ENCODE assay signal across 28 cellular contexts in the genomic region with DNA sequence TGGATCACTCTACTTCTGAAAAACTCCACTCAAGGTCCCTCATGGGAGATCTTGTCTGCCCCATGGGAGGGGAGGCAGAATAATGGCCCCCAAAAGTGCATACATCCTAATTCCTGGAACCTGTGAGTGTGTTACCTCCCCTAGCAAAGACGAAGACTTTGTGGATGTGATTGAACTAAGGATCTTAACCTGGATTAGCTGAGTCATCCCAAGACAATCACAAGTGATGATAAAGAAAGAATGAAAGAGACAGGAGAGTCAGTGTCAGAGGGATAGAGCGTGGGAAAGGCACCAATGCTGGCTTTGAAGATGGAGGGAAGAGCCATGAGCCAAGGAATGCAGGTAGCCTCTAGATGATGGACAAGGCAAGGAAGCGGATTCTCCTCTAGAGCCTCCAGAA.
"Had no signal": no experiment of that assay in that cellular context is flagged by ENCODE, and none has a peak within 500 bp of the region (broad histone marks: within the 10 kb centered on the region; RNA-seq: fewer than 3 reads in every experiment).

No MANE protein-coding gene starts in this region.

- H3K36me3 Mint-ChIP-seq: immature natural killer cell; natural killer cell; stimulated activated memory B cell treated with anti-CD40 and anti-IgM and Interleukin-4, amounts not matched to agents 10 μg/mL and 1 μg/mL and 100 μg/mL, for 72 hours had no signal

- H3K4me3 Mint-ChIP-seq: dendritic cell treated with granulocyte-macrophage colony-stimulating factor and Interleukin-4, amounts not matched to agents 40 ng/mL and 50 ng/mL, for 4 days; immature natural killer cell; natural killer cell; stimulated activated memory B cell treated with anti-CD40 and anti-IgM and Interleukin-4, amounts not matched to agents 10 μg/mL and 1 μg/mL and 100 μg/mL, for 72 hours had no signal

- H3K27ac ChIP-seq: esophagus squamous epithelium, lower lobe of right lung, ovary, psoas muscle, skin epidermis, spleen, testis, tibial artery, upper lobe of left lung had no signal

- H3K9me3 ChIP-seq: lower lobe of right lung, ovary, psoas muscle, spleen, testis, tibial artery, upper lobe of left lung had no signal

- H3K9me3 Mint-ChIP-seq: natural killer cell had no signal

- DNase-seq: effector CD8-positive, alpha-beta T cell; erythroblast; esophagus squamous epithelium; hypothalamus; immature natural killer cell; islet precursor cell; left ventricle myocardium superior; lower lobe of right lung; natural killer cell; occipital lobe; ovary; posterior cingulate gyrus; psoas muscle; right cardiac atrium; spleen; stimulated activated CD4-positive, alpha-beta T cell treated with anti-CD3 and anti-CD28 coated beads, Interleukin-4, amount 100 ng/mL, for 4 hours; stimulated activated naive CD8-positive, alpha-beta T cell treated with anti-CD3 and anti-CD28 coated beads, Interleukin-15, Interleukin-2, amounts not matched to agents 100 U/mL and 50 U/mL, for 24 hours; substantia nigra; testis; tibial artery; upper lobe of left lung had no signal

- H3K36me3 ChIP-seq: esophagus squamous epithelium, lower lobe of right lung, ovary, spleen, tibial artery, upper lobe of left lung had no signal

- H3K27ac Mint-ChIP-seq: dendritic cell treated with granulocyte-macrophage colony-stimulating factor and Interleukin-4, amounts not matched to agents 40 ng/mL and 50 ng/mL, for 4 days; immature natural killer cell; natural killer cell; stimulated activated memory B cell treated with anti-CD40 and anti-IgM and Interleukin-4, amounts not matched to agents 10 μg/mL and 1 μg/mL and 100 μg/mL, for 72 hours had no signal

- ATAC-seq: left ventricle myocardium superior; lower lobe of right lung; natural killer cell; psoas muscle; right cardiac atrium; stimulated activated memory B cell treated with anti-CD40 and anti-IgM and Interleukin-4, amounts not matched to agents 10 μg/mL and 1 μg/mL and 100 μg/mL, for 72 hours; stimulated activated naive CD8-positive, alpha-beta T cell treated with anti-CD3 and anti-CD28 coated beads, Interleukin-15, Interleukin-2, amounts not matched to agents 100 U/mL and 50 U/mL, for 24 hours had no signal

- H3K4me3 ChIP-seq: esophagus squamous epithelium, lower lobe of right lung, ovary, psoas muscle, skin epidermis, spleen, testis, tibial artery, upper lobe of left lung had no signal

- H3K27me3 Mint-ChIP-seq: dendritic cell treated with granulocyte-macrophage colony-stimulating factor and Interleukin-4, amounts not matched to agents 40 ng/mL and 50 ng/mL, for 4 days; stimulated activated memory B cell treated with anti-CD40 and anti-IgM and Interleukin-4, amounts not matched to agents 10 μg/mL and 1 μg/mL and 100 μg/mL, for 72 hours had no signal

- H3K4me1 Mint-ChIP-seq: immature natural killer cell; natural killer cell; stimulated activated memory B cell treated with anti-CD40 and anti-IgM and Interleukin-4, amounts not matched to agents 10 μg/mL and 1 μg/mL and 100 μg/mL, for 72 hours had no signal

- FAIRE-seq: colon, endothelial cell of umbilical vein, frontal cortex, urothelium cell line had no signal

- H3K27me3 ChIP-seq: esophagus squamous epithelium, ovary, testis, tibial artery, upper lobe of left lung had no signal

- H3K4me1 ChIP-seq: lower lobe of right lung, psoas muscle, spleen, testis, tibial artery, upper lobe of left lung had no signal
